In the genomic region with DNA sequence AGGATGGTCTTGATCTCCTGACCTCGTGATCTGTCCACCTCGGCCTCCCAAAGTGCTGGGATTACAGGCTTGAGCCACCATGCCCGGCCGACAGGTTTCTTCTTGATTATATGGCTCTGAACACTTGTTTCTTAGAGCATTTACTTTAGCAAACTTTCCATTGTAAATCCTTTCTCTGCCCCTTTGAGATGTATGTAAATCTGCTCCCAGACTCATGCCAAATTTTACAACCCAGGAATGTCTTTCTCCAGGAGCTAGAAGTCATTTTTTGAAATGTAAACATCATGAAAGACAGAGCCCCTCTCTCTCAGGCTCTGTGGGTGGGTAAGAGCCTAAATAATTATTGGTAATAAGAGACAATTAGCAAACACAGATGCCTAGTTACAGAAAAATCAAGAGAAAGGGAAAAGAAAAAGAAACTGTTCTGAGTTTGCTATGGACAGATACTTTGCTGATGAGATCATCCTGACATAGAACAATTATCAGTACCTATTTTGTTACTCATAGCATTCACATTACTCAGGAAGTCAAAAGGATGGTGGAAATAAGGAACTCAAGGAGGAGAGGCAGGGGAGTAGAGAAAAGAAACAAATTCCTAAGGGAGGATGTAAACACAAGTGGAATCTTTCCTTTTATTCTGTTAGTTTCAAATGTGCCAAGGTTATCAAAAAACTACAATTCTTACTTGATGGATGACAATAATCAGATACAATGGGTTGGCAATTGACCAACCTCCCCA, we compare ENCODE assay signal across 13 cellular contexts.
DNase-seq lines count a peak whose midpoint lies in the region; ATAC-seq and TF ChIP-seq lines count a peak whose summit lies in the region.
"Had no signal": no experiment of that assay in that cellular context is flagged by ENCODE, and none has a peak within 500 bp of the region (broad histone marks: within the 10 kb centered on the region; RNA-seq: fewer than 3 reads in every experiment).

No MANE protein-coding gene starts in this region.

- H3K4me1 ChIP-seq in RWPE2 (ENCODE audit: insufficient read depth, poor library complexity, severe bottlenecking): peaks cover 9% of the 10 kb centered on the region

- H3K9me3 ChIP-seq in RWPE2 (ENCODE audit: severe bottlenecking): no peaks in the 10 kb centered on the region

- DNase-seq in ELR (ENCODE audit: low read depth): peak; percentile 85
- no peak for DNase-seq in RWPE2 (ENCODE audit: low spot score)
- peak; percentile 70 for DNase-seq in fibroblast of mammary gland (ENCODE audit: low read depth)
- peak; percentile 59 for DNase-seq in pulmonary artery endothelial cell (ENCODE audit: low read depth, low spot score)
- DNase-seq in T-cell: no peak
- DNase-seq: activated CD8-positive, alpha-beta T cell treated with anti-CD3 and anti-CD28 coated beads for 36 hours; activated naive CD4-positive, alpha-beta T cell treated with anti-CD3 and anti-CD28 coated beads, Interleukin-2, amount 50 U/mL, for 16 hours; effector memory CD4-positive, alpha-beta T cell; naive B cell; NCI-H2107 had no signal

- no peaks in the 10 kb centered on the region for H3K36me3 Mint-ChIP-seq in T-cell
- H3K36me3 Mint-ChIP-seq: naive B cell had no signal

- CTCF ChIA-PET in T-cell (lab: Charles Lee): no interaction called here

- no peaks in the 10 kb centered on the region for H3K27me3 Mint-ChIP-seq in T-cell
- H3K27me3 Mint-ChIP-seq: activated CD8-positive, alpha-beta T cell treated with anti-CD3 and anti-CD28 coated beads for 36 hours had no signal

- H3K4me3 ChIP-seq in RWPE2 (ENCODE audit: severe bottlenecking): no peak overlapping the region
- no peak overlapping the region for H3K4me3 ChIP-seq in fibroblast of mammary gland (ENCODE audit: control insufficient read depth, low read depth, low read length)

- H3K4me1 Mint-ChIP-seq in T-cell: no peaks in the 10 kb centered on the region
- H3K4me1 Mint-ChIP-seq: naive B cell had no signal

- peaks cover 0 to 10% (median 0%) of the 10 kb centered on the region in 3 donors for H3K9me3 Mint-ChIP-seq in T-cell
- H3K9me3 Mint-ChIP-seq: activated CD8-positive, alpha-beta T cell treated with anti-CD3 and anti-CD28 coated beads for 36 hours had no signal

- H3K36me3 ChIP-seq in RWPE2 (ENCODE audit: low read depth): no peaks in the 10 kb centered on the region

- H3K27ac Mint-ChIP-seq in T-cell: no peak overlapping the region
- H3K27ac Mint-ChIP-seq: activated CD8-positive, alpha-beta T cell treated with anti-CD3 and anti-CD28 coated beads for 36 hours; naive B cell had no signal

- H3K4me3 Mint-ChIP-seq in T-cell: no peak overlapping the region
- H3K4me3 Mint-ChIP-seq: activated CD8-positive, alpha-beta T cell treated with anti-CD3 and anti-CD28 coated beads for 36 hours; naive B cell had no signal

- ATAC-seq in RWPE2 (ENCODE audit: low read depth): peak; percentile 100
- no peak for ATAC-seq in GM19455 (IDR thresholded peaks at IDR 0.05; ENCODE audit: unreplicated experiment)
- ATAC-seq in HG03432 (IDR thresholded peaks at IDR 0.05; ENCODE audit: unreplicated experiment): no peak
- ATAC-seq in T-cell (replicated peaks in 1 of 4): no peak
- no peak for ATAC-seq in GM19463 (IDR thresholded peaks at IDR 0.05; ENCODE audit: unreplicated experiment)
- ATAC-seq: activated CD8-positive, alpha-beta T cell treated with anti-CD3 and anti-CD28 coated beads for 36 hours had no signal

- TF ChIP-seq CTCF in RWPE2 (IDR thresholded peaks at IDR 0.05; ENCODE audit: poor library complexity, severe bottlenecking) (no peak), fibroblast of mammary gland (conservative IDR thresholded peaks at IDR 0.05; ENCODE audit: control insufficient read depth, insufficient read depth, low read depth, low read length) (no peak)

- no peaks in the 10 kb centered on the region for H3K27me3 ChIP-seq in RWPE2 (ENCODE audit: insufficient read depth, poor library complexity, severe bottlenecking)

- POLR2A ChIA-PET in T-cell (lab: Charles Lee): no interaction called here

- peak overlapping the region; percentile 82 for H3K27ac ChIP-seq in RWPE2 (ENCODE audit: poor library complexity, severe bottlenecking)

Comparison
In these comparisons a context has a peak if more than half of its experiments do, and no peak if none do; other contexts are left out.
1. DNase-seq: peak in ELR (single experiment), fibroblast of mammary gland (single experiment) and pulmonary artery endothelial cell (single experiment); none in RWPE2 (single experiment) and T-cell (0 of 34).